In the genomic region with DNA sequence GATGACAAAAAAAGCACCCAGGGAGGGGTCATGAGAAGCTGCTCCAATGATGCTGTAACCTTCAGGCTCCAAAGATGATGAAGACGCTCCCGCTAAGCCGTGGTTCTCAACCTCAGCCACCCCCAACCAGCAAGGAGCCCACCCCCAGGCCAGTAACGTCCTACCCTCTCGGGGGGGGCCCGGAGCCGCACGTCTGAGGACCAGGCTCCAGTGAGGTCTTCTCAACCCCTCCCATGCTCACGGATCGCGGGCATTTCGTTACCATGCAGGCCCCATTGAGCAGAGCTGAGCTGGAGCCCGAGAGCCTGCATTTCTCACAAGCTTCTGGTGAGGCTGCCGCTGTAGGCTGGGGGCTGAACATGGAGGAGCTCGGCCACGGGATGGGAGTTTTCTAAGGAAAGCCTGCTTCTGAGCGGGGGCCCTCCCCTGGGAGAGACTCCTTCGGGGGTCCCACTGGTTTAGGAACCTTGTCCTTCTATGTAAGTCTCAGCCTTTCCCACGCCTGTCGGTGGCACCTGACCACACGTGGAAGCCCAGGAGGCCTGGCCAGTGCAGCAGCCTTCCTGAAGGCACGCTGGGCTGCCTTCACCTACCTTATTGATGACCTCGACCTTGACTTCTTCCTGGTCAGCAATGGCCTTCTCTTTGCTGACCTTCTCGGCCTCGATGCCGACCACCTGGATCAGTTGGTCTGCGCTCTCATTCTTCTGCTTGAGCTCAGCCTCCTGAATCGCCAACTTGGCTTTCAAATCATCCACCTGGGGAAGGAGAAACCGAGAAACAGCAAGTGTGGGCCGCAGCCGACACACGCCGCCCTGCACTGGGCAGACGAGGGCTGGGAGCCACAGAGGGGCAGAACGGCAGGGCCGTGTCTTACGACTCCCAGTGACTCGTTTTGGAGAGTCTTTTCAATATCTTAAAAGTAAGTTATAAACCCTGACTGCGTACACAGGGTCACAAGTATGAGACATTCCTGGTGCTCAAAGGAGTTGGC, we compare ENCODE assay signal across 24 cellular contexts.
DNase-seq lines count a peak whose midpoint lies in the region; ATAC-seq, FAIRE-seq and TF ChIP-seq lines count a peak whose summit lies in the region.
"Had no signal": no experiment of that assay in that cellular context is flagged by ENCODE, and none has a peak within 500 bp of the region (broad histone marks: within the 10 kb centered on the region; RNA-seq: fewer than 3 reads in every experiment).

No MANE protein-coding gene starts in this region.

- no peak for DNase-seq in HepG2 (ENCODE audit: low spot score)
- no peak for DNase-seq in right lobe of liver
- no peak for DNase-seq in neural crest cell (ENCODE audit: low read depth, low spot score)
- peak; percentile 71 for DNase-seq in osteoblast (ENCODE audit: insufficient read length, low spot score, missing footprints)
- no peak for DNase-seq in DMS79 treated with DMSO at 0.1 percent for 48 hours (lab: John Stamatoyannopoulos, UW)
- DNase-seq: Caco-2; CD4-positive, CD25-positive, alpha-beta regulatory T cell; CD8-positive, alpha-beta T cell; DMS153; EL; GDM1; GM23248; H9 had no signal

- H3K27ac Mint-ChIP-seq in neural crest cell (ENCODE audit: unreplicated experiment): peak overlapping the region; percentile 50
- H3K27ac Mint-ChIP-seq: B cell; CD4-positive, CD25-positive, alpha-beta regulatory T cell; CD8-positive, alpha-beta T cell had no signal

- TF ChIP-seq EP300 in HepG2 (IDR thresholded peaks at IDR 0.05; ENCODE audit: low read depth in 2 of 2, low read length in 2 of 2) (no peak), HepG2 (CRISPR knock-in tag; IDR thresholded peaks at IDR 0.05; ENCODE audit: borderline replicate concordance) (no peak)

- TF ChIP-seq RAD21 in HepG2 (CRISPR knock-in tag; IDR thresholded peaks at IDR 0.05): no peak

- no peaks in the 10 kb centered on the region for H3K4me1 Mint-ChIP-seq in neural crest cell
- H3K4me1 Mint-ChIP-seq: B cell; CD4-positive, CD25-positive, alpha-beta regulatory T cell had no signal

- ATAC-seq in HepG2 (no peak), right lobe of liver (no peak), HG03457 (IDR thresholded peaks at IDR 0.05; ENCODE audit: unreplicated experiment) (no peak), HG02610 (IDR thresholded peaks at IDR 0.05; ENCODE audit: unreplicated experiment) (no peak)
- ATAC-seq: CD8-positive, alpha-beta T cell; GM12878; HCT116 had no signal

- no peak overlapping the region for H2AFZ ChIP-seq in HepG2 (ENCODE audit: low read length)
- H2AFZ ChIP-seq in osteoblast (ENCODE audit: low read length): no peak overlapping the region
- H2AFZ ChIP-seq: GM23248 had no signal

- in situ Hi-C loops in HepG2 (cut with HindIII; ENCODE audit: extremely low pct_ligation_motif_present, low pct_unique_long_range_greater_than_20kb): no loop called here

- H3K4me2 ChIP-seq in HepG2 (ENCODE audit: low read depth, low read length) (no peak overlapping the region), osteoblast (ENCODE audit: insufficient read depth, low read length) (no peak overlapping the region)
- H3K4me2 ChIP-seq: BLaER1 had no signal

- H3K36me3 ChIP-seq in HepG2 (replicated peaks in 1 of 2; ENCODE audit: control insufficient read depth in 1 of 2, insufficient read depth in 2 of 2, low read length in 2 of 2) (no peaks in the 10 kb centered on the region), right lobe of liver (no peaks in the 10 kb centered on the region), osteoblast (ENCODE audit: insufficient read depth, low read length) (no peaks in the 10 kb centered on the region)
- H3K36me3 ChIP-seq: BLaER1 had no signal

- no peak overlapping the region for H3K4me3 ChIP-seq in HepG2 (replicated peaks in 1 of 3; ENCODE audit: insufficient read depth in 1 of 3, low read depth in 2 of 3, low read length in 3 of 3)
- H3K4me3 ChIP-seq in right lobe of liver: no peak overlapping the region
- H3K4me3 ChIP-seq in osteoblast (ENCODE audit: insufficient read depth, low read length): no peak overlapping the region
- H3K4me3 ChIP-seq: BLaER1, GM12878, GM23248 had no signal

- TF ChIP-seq POLR2A in HepG2 (IDR thresholded peaks at IDR 0.05; ENCODE audit: insufficient read depth in 1 of 2, low read depth in 2 of 2, low read length in 2 of 2): no peak
- TF ChIP-seq POLR2A in right lobe of liver (IDR thresholded peaks at IDR 0.05): no peak

- H3K9ac ChIP-seq in HepG2 (ENCODE audit: insufficient read depth, low read depth, low read length): no peak overlapping the region
- H3K9ac ChIP-seq: BLaER1, GM23248 had no signal

- H3K9me3 ChIP-seq in HepG2 (ENCODE audit: low read length) (no peaks in the 10 kb centered on the region), right lobe of liver (no peaks in the 10 kb centered on the region), osteoblast (ENCODE audit: low read depth, low read length) (no peaks in the 10 kb centered on the region)

- H3K9me3 Mint-ChIP-seq in neural crest cell: no peaks in the 10 kb centered on the region
- H3K9me3 Mint-ChIP-seq: CD4-positive, CD25-positive, alpha-beta regulatory T cell; CD8-positive, alpha-beta T cell had no signal

- H3K27me3 Mint-ChIP-seq in neural crest cell (ENCODE audit: low read depth): no peaks in the 10 kb centered on the region
- H3K27me3 Mint-ChIP-seq: B cell; CD4-positive, CD25-positive, alpha-beta regulatory T cell had no signal

- no TSS peak for BruUV-seq in HepG2 (replicated peaks; lab: Mats Ljungman, UMichigan)

- peaks cover 2 to 38% of the 10 kb centered on the region in 2 experiments; a peak in 3 of 5 replicates for H3K27me3 ChIP-seq in HepG2 (ENCODE audit: control insufficient read depth in 1 of 2, insufficient read depth in 2 of 2, low read length in 2 of 2)
- no peaks in the 10 kb centered on the region for H3K27me3 ChIP-seq in right lobe of liver
- H3K27me3 ChIP-seq in osteoblast (ENCODE audit: insufficient read depth, low read length): peaks cover 6% of the 10 kb centered on the region
- H3K27me3 ChIP-seq: BLaER1 had no signal

- intact Hi-C loops in HepG2 (cut with micrococcal nuclease; ENCODE audit: unreplicated experiment): no loop called here
- intact Hi-C loops in right lobe of liver (cut with DNase I): no loop called here

- H3K27ac ChIP-seq in HepG2 (ENCODE audit: extremely low read length, insufficient read depth, low read length) (no peak overlapping the region), right lobe of liver (no peak overlapping the region), osteoblast (ENCODE audit: low read depth, low read length) (no peak overlapping the region)
- H3K27ac ChIP-seq: 22Rv1, BLaER1, C4-2B, GM23248 had no signal

- H3K4me1 ChIP-seq in HepG2 (ENCODE audit: insufficient read depth, low read length) (peaks cover 2% of the 10 kb centered on the region; the same call in 1 of the 2 replicates), right lobe of liver (no peaks in the 10 kb centered on the region), osteoblast (ENCODE audit: insufficient read depth, low read length) (no peaks in the 10 kb centered on the region)
- H3K4me1 ChIP-seq: Caco-2 had no signal

- TF ChIP-seq CTCF in HepG2 (CRISPR knock-in tag; IDR thresholded peaks at IDR 0.05) (no peak), right lobe of liver (IDR thresholded peaks at IDR 0.05) (no peak), neural crest cell (conservative IDR thresholded peaks at IDR 0.05) (no peak), osteoblast (IDR thresholded peaks at IDR 0.05; ENCODE audit: extremely low read depth, low read depth, low read length) (no peak)

- CTCF ChIA-PET in HepG2 (lab: Yijun Ruan, JAX; ENCODE audit: low intra/inter-chr PET ratio, low total read pairs): no interaction called here

- H3K79me2 ChIP-seq in HepG2 (ENCODE audit: insufficient read depth, low read length) (no peaks in the 10 kb centered on the region), osteoblast (ENCODE audit: insufficient read depth, low read length) (no peaks in the 10 kb centered on the region)

- no peaks in the 10 kb centered on the region for H3K36me3 Mint-ChIP-seq in neural crest cell (ENCODE audit: low read depth)
- H3K36me3 Mint-ChIP-seq: CD4-positive, CD25-positive, alpha-beta regulatory T cell; CD8-positive, alpha-beta T cell had no signal

- H3K4me3 Mint-ChIP-seq in neural crest cell: no peak overlapping the region
- H3K4me3 Mint-ChIP-seq: B cell; CD4-positive, CD25-positive, alpha-beta regulatory T cell; CD8-positive, alpha-beta T cell; H9 had no signal

- 63% methylated on average over 32 of the region's 39 CpGs for WGBS in HepG2 (ENCODE audit: low lambda C conversion rate)
- WGBS in right lobe of liver (ENCODE audit: insufficient coverage, low coverage, low lambda C conversion rate, missing lambda C conversion rate): 83% methylated on average over 21 of the region's 39 CpGs

- H4K20me1 ChIP-seq in HepG2 (ENCODE audit: insufficient read depth, low read length) (no peaks in the 10 kb centered on the region), osteoblast (ENCODE audit: insufficient read depth, low read length) (no peaks in the 10 kb centered on the region)
- H4K20me1 ChIP-seq: BLaER1 had no signal

- POLR2A ChIA-PET in HepG2 (lab: Yijun Ruan, JAX): no interaction called here

- FAIRE-seq in HepG2 (lab: Jason Lieb, UNC): no peak
- FAIRE-seq: A204.1, GM12878, GM19239, H1 had no signal

TF ChIP-seq in HepG2, 621 proteins besides CTCF, POLR2A, EP300 and RAD21:
- TF ChIP-seq ATF6 (CRISPR knock-in tag; conservative IDR thresholded peaks at IDR 0.05) (no peak), ZNF768 (CRISPR knock-in tag; IDR thresholded peaks at IDR 0.05) (0 out of 2 replicates have a peak, but pooled peaks have one; percentile 22)
